Comparison of ENCODE assay signal across 9 cellular contexts in genomic region chr2:44952806-44953685, GRCh38. TPM values are rescaled to one million over a fixed set of nuclear protein-coding genes. Genes with fewer than 3 reads are reported as not detected.
A peak's percentile ranks its signal among the peaks of the same experiment; 100 is the strongest.
DNase-seq lines count a peak whose midpoint lies in the region; ATAC-seq and TF ChIP-seq lines count a peak whose summit lies in the region.
"Had no signal": no experiment of that assay in that cellular context is flagged by ENCODE, and none has a peak within 500 bp of the region (broad histone marks: within the 10 kb centered on the region; RNA-seq: fewer than 3 reads in every experiment).

No MANE protein-coding gene starts in this region.

- peaks cover 19 to 39% (median 33%) of the 10 kb centered on the region in 4 donors for H3K4me1 Mint-ChIP-seq in naive thymus-derived CD8-positive, alpha-beta T cell

- no peak overlapping the region for H3K27ac Mint-ChIP-seq in naive thymus-derived CD8-positive, alpha-beta T cell

- H3K9ac ChIP-seq in HUES64 (ENCODE audit: low read depth, low read length), result no peak overlapping the region
- no peak overlapping the region for H3K9ac ChIP-seq in duodenal mucosa (ENCODE audit: low read depth in 1 of 2, low read length in 2 of 2)

- no peak for TF ChIP-seq CTCF in AG04449 (IDR thresholded peaks at IDR 0.05; ENCODE audit: insufficient read depth, low read length, missing control alignments)

- no peak for DNase-seq in AG04449 (ENCODE audit: low read depth, low spot score)
- DNase-seq in naive thymus-derived CD8-positive, alpha-beta T cell, result peak in 1 of 10 donors; percentile 31
- DNase-seq in NCI-H1694 treated with DMSO at 0.1 percent for 48 hours (lab: John Stamatoyannopoulos, UW), result no peak
- DNase-seq in GM19238 (ENCODE audit: insufficient read length, low spot score), result no peak
- DNase-seq in hypothalamus (lab: John Stamatoyannopoulos, UW), result no peak
- DNase-seq: GF-D8 had no signal

- CTCF ChIA-PET in AG04449 (lab: Yijun Ruan, JAX), result interaction anchor here (0.6 to 6.2 kb wide), 9 partner anchors 12 to 585 kb away, joined by 3 to 81 read pairs (median 4); no protein-coding TSS in a partner anchor

- H3K27ac ChIP-seq in HUES64 (ENCODE audit: low read depth, low read length), result no peak overlapping the region
- H3K27ac ChIP-seq in duodenal mucosa (ENCODE audit: low read depth, low read length), result no peak overlapping the region

- peaks cover 0 to 3% (median 0%) of the 10 kb centered on the region in 9 donors for H3K9me3 Mint-ChIP-seq in naive thymus-derived CD8-positive, alpha-beta T cell

- H3K27me3 ChIP-seq in HUES64 (ENCODE audit: insufficient read depth, low read length), result peaks cover 99% of the 10 kb centered on the region
- peaks cover 80 to 84% of the 10 kb centered on the region in 2 donors for H3K27me3 ChIP-seq in duodenal mucosa (ENCODE audit: control insufficient read depth in 1 of 2, insufficient read depth in 2 of 2, low read length in 2 of 2)

- WGBS in HUES64, result 7% methylated on average over 44 of the region's 44 CpGs

- POLR2A ChIA-PET in AG04449 (lab: Yijun Ruan, JAX), result no interaction called here
- POLR2A ChIA-PET in naive thymus-derived CD8-positive, alpha-beta T cell (lab: Charles Lee), result no interaction called here

- H3K9me3 ChIP-seq in HUES64 (ENCODE audit: insufficient read depth, low read depth, low read length) (no peaks in the 10 kb centered on the region), duodenal mucosa (ENCODE audit: control insufficient read depth in 1 of 2, low read length in 2 of 2) (no peaks in the 10 kb centered on the region)

- ATAC-seq in naive thymus-derived CD8-positive, alpha-beta T cell, result no peak
- ATAC-seq in GM18909 (IDR thresholded peaks at IDR 0.05; ENCODE audit: poor library complexity, unreplicated experiment), result no peak

- H3K4me3 Mint-ChIP-seq in naive thymus-derived CD8-positive, alpha-beta T cell, result peak overlapping the region in 9 of 10 donors; percentile 8 to 52 (median 39)

- H3K4me3 ChIP-seq in AG04449 (ENCODE audit: low read depth, low read length), result peak overlapping the region; percentile 33
- H3K4me3 ChIP-seq in HUES64 (ENCODE audit: low read length), result peak overlapping the region; percentile 44
- H3K4me3 ChIP-seq in duodenal mucosa (ENCODE audit: low read depth in 1 of 2, low read length in 2 of 2), result peak overlapping the region; percentile 35 to 58

- H3K36me3 ChIP-seq in HUES64 (ENCODE audit: insufficient read depth, low read length) (peaks cover under 1% of the 10 kb centered on the region; the same call in 1 of the 2 replicates), duodenal mucosa (ENCODE audit: control insufficient read depth in 1 of 2, insufficient read depth in 2 of 2, low read length in 2 of 2) (no peaks in the 10 kb centered on the region)

- H3K4me1 ChIP-seq in HUES64 (ENCODE audit: insufficient read depth, low read length), result peaks cover 40% of the 10 kb centered on the region
- H3K4me1 ChIP-seq in duodenal mucosa (ENCODE audit: control insufficient read depth in 1 of 2, insufficient read depth in 2 of 2, low read length in 2 of 2), result peaks cover 18 to 22% of the 10 kb centered on the region in 2 donors

- H3K36me3 Mint-ChIP-seq in naive thymus-derived CD8-positive, alpha-beta T cell, result no peaks in the 10 kb centered on the region

- H3K27me3 Mint-ChIP-seq in naive thymus-derived CD8-positive, alpha-beta T cell, result peaks cover 33 to 92% (median 73%) of the 10 kb centered on the region in 5 donors

RNA-seq across cellular contexts. Expression of gene SIX3, which starts 11.5 kb away (rescaled TPM):
- 0.25 TPM for polyA plus RNA-seq in HUES64 (2013, experiment 1 of 2)
- not detected for polyA plus RNA-seq in HUES64 (2013, experiment 2 of 2)
- not detected for total RNA-seq in naive thymus-derived CD8-positive, alpha-beta T cell
- polyA plus RNA-seq in naive thymus-derived CD8-positive, alpha-beta T cell, result not detected

RNA-seq across cellular contexts. Expression of gene SIX2, which starts 56.2 kb away (rescaled TPM):
- 0.25 TPM for polyA plus RNA-seq in HUES64 (2013, experiment 1 of 2)
- polyA plus RNA-seq in HUES64 (2013, experiment 2 of 2), result 0.32 TPM
- not detected for total RNA-seq in naive thymus-derived CD8-positive, alpha-beta T cell
- polyA plus RNA-seq in naive thymus-derived CD8-positive, alpha-beta T cell, result not detected
